Comparison of ENCODE assay signal across 25 cellular contexts in the genomic region with DNA sequence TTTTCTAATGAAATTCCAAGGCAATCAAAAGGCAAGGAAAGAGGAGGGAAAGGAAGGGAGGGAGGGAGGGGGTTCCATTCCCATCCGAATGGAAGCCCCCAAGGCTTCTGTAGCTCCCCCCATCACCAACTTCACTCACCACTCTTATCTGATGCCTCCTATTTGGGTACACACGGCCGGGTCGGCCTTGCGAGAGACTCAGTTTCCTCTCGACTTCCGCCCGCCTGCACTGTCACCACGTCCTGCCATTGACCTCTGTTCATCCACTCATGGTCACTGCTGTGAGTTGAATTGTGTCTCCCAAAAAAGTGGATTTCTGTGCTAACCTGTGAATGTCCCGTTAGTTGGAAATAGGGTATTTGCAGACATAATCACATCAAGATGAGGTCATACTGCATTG. TPM values are rescaled to one million over a fixed set of nuclear protein-coding genes. Genes with fewer than 3 reads are reported as not detected.
DNase-seq lines count a peak whose midpoint lies in the region; ATAC-seq and TF ChIP-seq lines count a peak whose summit lies in the region.
"Had no signal": no experiment of that assay in that cellular context is flagged by ENCODE, and none has a peak within 500 bp of the region (broad histone marks: within the 10 kb centered on the region; RNA-seq: fewer than 3 reads in every experiment).

No MANE protein-coding gene starts in this region.

- no peaks in the 10 kb centered on the region for H3K27me3 ChIP-seq in neural progenitor cell
- H3K27me3 ChIP-seq in tibial nerve = no peaks in the 10 kb centered on the region
- H3K27me3 ChIP-seq: SJSA1 had no signal

- H3K4me2 ChIP-seq in neural progenitor cell = no peak overlapping the region
- H3K4me2 ChIP-seq: PC-9 had no signal

- H3K79me2 ChIP-seq in neural progenitor cell (ENCODE audit: low read depth) = peaks cover 71% of the 10 kb centered on the region

- H3K9me3 Mint-ChIP-seq in WTC11 (no peaks in the 10 kb centered on the region), endothelial cell (ENCODE audit: unreplicated experiment) (no peaks in the 10 kb centered on the region), neural progenitor cell (no peaks in the 10 kb centered on the region)
- H3K9me3 Mint-ChIP-seq: CD8-positive, alpha-beta memory T cell had no signal

- POLR2A ChIA-PET in WTC11 (lab: Charles Lee) = no interaction called here

- peaks cover 16% of the 10 kb centered on the region for H3F3A ChIP-seq in neural progenitor cell (ENCODE audit: low read depth)

- TF ChIP-seq EP300 in tibial nerve (IDR thresholded peaks at IDR 0.05) = no peak

- DNase-seq in WTC11 (ENCODE audit: low spot score) (no peak), endothelial cell (ENCODE audit: low spot score) (no peak), neural progenitor cell (ENCODE audit: low spot score) (no peak), tibial nerve (ENCODE audit: low spot score in 2 of 2) (no peak), AG20443 (ENCODE audit: low spot score) (no peak)
- DNase-seq: CD8-positive, alpha-beta memory T cell; DMS 273 treated with DMSO at 0.1 percent for 48 hours; DMS79; EL; GDM1; HCEC 1CT; NCI-H1048; NCI-H1417 treated with DMSO at 0.1 percent for 48 hours; NCI-H2081; NCI-H2227 treated with DMSO at 0.1 percent for 48 hours; NCI-H526 treated with DMSO at 0.1 percent for 48 hours; Right ventricle myocardium superior had no signal

- H3K4me3 Mint-ChIP-seq in WTC11 = no peak overlapping the region
- peak overlapping the region; percentile 67 for H3K4me3 Mint-ChIP-seq in endothelial cell (ENCODE audit: unreplicated experiment)
- no peak overlapping the region for H3K4me3 Mint-ChIP-seq in neural progenitor cell
- H3K4me3 Mint-ChIP-seq: B cell; CD14-positive monocyte; CD8-positive, alpha-beta memory T cell had no signal

- ATAC-seq in WTC11 (no peak), HG02798 (IDR thresholded peaks at IDR 0.05; ENCODE audit: poor library complexity, unreplicated experiment) (no peak), GM19397 (IDR thresholded peaks at IDR 0.05; ENCODE audit: unreplicated experiment) (no peak)

- peaks cover 90% of the 10 kb centered on the region for H4K20me1 ChIP-seq in neural progenitor cell (ENCODE audit: low read depth)

- peaks cover 17% of the 10 kb centered on the region for H3K36me3 Mint-ChIP-seq in WTC11
- H3K36me3 Mint-ChIP-seq in endothelial cell (ENCODE audit: low read depth, unreplicated experiment) = peaks cover 9% of the 10 kb centered on the region
- H3K36me3 Mint-ChIP-seq in neural progenitor cell = peaks cover 7% of the 10 kb centered on the region
- H3K36me3 Mint-ChIP-seq: CD14-positive monocyte; CD8-positive, alpha-beta memory T cell had no signal

- no peak overlapping the region for H3K4me3 ChIP-seq in neural progenitor cell
- no peak overlapping the region for H3K4me3 ChIP-seq in tibial nerve
- H3K4me3 ChIP-seq: PC-9, SJSA1 had no signal

- H3K36me3 ChIP-seq in neural progenitor cell (no peaks in the 10 kb centered on the region), tibial nerve (no peaks in the 10 kb centered on the region)
- H3K36me3 ChIP-seq: SJSA1 had no signal

- H3K4me1 ChIP-seq in neural progenitor cell (peaks cover 36% of the 10 kb centered on the region), tibial nerve (peaks cover 0 to 71% (median 29%) of the 10 kb centered on the region in 4 donors)

- H3K9me3 ChIP-seq in neural progenitor cell (ENCODE audit: low read depth) (no peaks in the 10 kb centered on the region), tibial nerve (no peaks in the 10 kb centered on the region)
- H3K9me3 ChIP-seq: SJSA1 had no signal

- H3K4me1 Mint-ChIP-seq in WTC11 = peaks cover 41% of the 10 kb centered on the region
- H3K4me1 Mint-ChIP-seq in endothelial cell (ENCODE audit: unreplicated experiment) = peaks cover 12% of the 10 kb centered on the region
- H3K4me1 Mint-ChIP-seq in neural progenitor cell = peaks cover 28% of the 10 kb centered on the region
- H3K4me1 Mint-ChIP-seq: CD14-positive monocyte; CD8-positive, alpha-beta memory T cell had no signal

- TF ChIP-seq CTCF in WTC11 (IDR thresholded peaks at IDR 0.05) (no peak), endothelial cell (IDR thresholded peaks at IDR 0.05; ENCODE audit: unreplicated experiment) (no peak), neural progenitor cell (IDR thresholded peaks at IDR 0.05) (no peak), tibial nerve (IDR thresholded peaks at IDR 0.05) (no peak)

- H3K27me3 Mint-ChIP-seq in WTC11 (ENCODE audit: low read depth) (no peaks in the 10 kb centered on the region), endothelial cell (ENCODE audit: unreplicated experiment) (peaks cover 6% of the 10 kb centered on the region), neural progenitor cell (ENCODE audit: insufficient read depth, low read depth) (peaks cover 24% of the 10 kb centered on the region)

- CTCF ChIA-PET in WTC11 (lab: Charles Lee) = interaction anchor here (1.2 to 2.2 kb wide), 2 partner anchors 10 to 11 kb away, joined by 3 to 19 read pairs; partner anchors contain the start of gene PDE9A

- H2AFZ ChIP-seq in neural progenitor cell (replicated peaks) = no peak overlapping the region
- H2AFZ ChIP-seq: PC-9 had no signal

- H3K27ac ChIP-seq in neural progenitor cell (no peak overlapping the region), tibial nerve (peak overlapping the region; percentile 20 to 90 (median 80))
- H3K27ac ChIP-seq: HL-60, PC-9, SJSA1 had no signal

- H3K9ac ChIP-seq in neural progenitor cell = no peak overlapping the region

- no peak for TF ChIP-seq POLR2A in tibial nerve (IDR thresholded peaks at IDR 0.05)

- peak overlapping the region; percentile 25 for H3K27ac Mint-ChIP-seq in WTC11
- no peak overlapping the region for H3K27ac Mint-ChIP-seq in endothelial cell (ENCODE audit: unreplicated experiment)
- H3K27ac Mint-ChIP-seq in neural progenitor cell = peak overlapping the region; percentile 74
- H3K27ac Mint-ChIP-seq: B cell, CD14-positive monocyte had no signal

- WGBS in tibial nerve, 2 donors = 88 to 96% methylated on average over 10 of the region's 10 CpGs

TF ChIP-seq in WTC11, 78 proteins besides CTCF, POLR2A, EP300 and RAD21:
- TF ChIP-seq RELA (CRISPR knock-in tag; IDR thresholded peaks at IDR 0.05; ENCODE audit: borderline replicate concordance) (no peak), JUN (CRISPR knock-in tag; IDR thresholded peaks at IDR 0.05) (no peak), IRF2 (CRISPR knock-in tag; IDR thresholded peaks at IDR 0.05; ENCODE audit: borderline replicate concordance, low read depth) (no peak), TEAD4 (CRISPR knock-in tag; IDR thresholded peaks at IDR 0.05) (no peak), ZNF425 (CRISPR knock-in tag; conservative IDR thresholded peaks at IDR 0.05) (no peak), ZNF423 (CRISPR knock-in tag; IDR thresholded peaks at IDR 0.05) (no peak), NR3C1 (CRISPR knock-in tag; conservative IDR thresholded peaks at IDR 0.05; ENCODE audit: low read depth) (no peak), ZNF396 (CRISPR knock-in tag; IDR thresholded peaks at IDR 0.05; ENCODE audit: borderline replicate concordance) (no peak), GABPB1 (CRISPR knock-in tag; IDR thresholded peaks at IDR 0.05) (no peak), ZNF219 (CRISPR knock-in tag; IDR thresholded peaks at IDR 0.05; ENCODE audit: borderline replicate concordance) (no peak), MYBL2 (CRISPR knock-in tag; IDR thresholded peaks at IDR 0.05) (no peak)
- TF ChIP-seq, protein P1, sequence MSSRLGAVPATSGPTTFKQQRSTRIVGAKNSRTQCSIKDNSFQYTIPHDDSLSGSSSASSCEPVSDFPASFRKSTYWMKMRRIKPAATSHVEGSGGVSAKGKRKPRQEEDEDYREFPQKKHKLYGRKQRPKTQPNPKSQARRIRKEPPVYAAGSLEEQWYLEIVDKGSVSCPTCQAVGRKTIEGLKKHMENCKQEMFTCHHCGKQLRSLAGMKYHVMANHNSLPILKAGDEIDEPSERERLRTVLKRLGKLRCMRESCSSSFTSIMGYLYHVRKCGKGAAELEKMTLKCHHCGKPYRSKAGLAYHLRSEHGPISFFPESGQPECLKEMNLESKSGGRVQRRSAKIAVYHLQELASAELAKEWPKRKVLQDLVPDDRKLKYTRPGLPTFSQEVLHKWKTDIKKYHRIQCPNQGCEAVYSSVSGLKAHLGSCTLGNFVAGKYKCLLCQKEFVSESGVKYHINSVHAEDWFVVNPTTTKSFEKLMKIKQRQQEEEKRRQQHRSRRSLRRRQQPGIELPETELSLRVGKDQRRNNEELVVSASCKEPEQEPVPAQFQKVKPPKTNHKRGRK (CRISPR knock-in tag; IDR thresholded peaks at IDR 0.05; ENCODE audit: borderline replicate concordance) = no peak

RNA-seq across cellular contexts. Expression of gene PDE9A, which starts 11.2 kb away (rescaled TPM):
- total RNA-seq in WTC11 (2021) = 44.8 to 46.3 TPM (median 46.1 TPM) in 3 replicates
- total RNA-seq in endothelial cell (ENCODE audit: unreplicated experiment) = 20.7 TPM
- total RNA-seq in neural progenitor cell (ENCODE audit: low replicate concordance) = 40.2 and 41.0 TPM in 2 replicates
- total RNA-seq in tibial nerve = 10 to 100 TPM; 26.7 to 30.6 (median 28.7) TPM
- total RNA-seq: RPMI7951 had no signal
